ENCODE assay signal across 1 cellular context in the genomic region with DNA sequence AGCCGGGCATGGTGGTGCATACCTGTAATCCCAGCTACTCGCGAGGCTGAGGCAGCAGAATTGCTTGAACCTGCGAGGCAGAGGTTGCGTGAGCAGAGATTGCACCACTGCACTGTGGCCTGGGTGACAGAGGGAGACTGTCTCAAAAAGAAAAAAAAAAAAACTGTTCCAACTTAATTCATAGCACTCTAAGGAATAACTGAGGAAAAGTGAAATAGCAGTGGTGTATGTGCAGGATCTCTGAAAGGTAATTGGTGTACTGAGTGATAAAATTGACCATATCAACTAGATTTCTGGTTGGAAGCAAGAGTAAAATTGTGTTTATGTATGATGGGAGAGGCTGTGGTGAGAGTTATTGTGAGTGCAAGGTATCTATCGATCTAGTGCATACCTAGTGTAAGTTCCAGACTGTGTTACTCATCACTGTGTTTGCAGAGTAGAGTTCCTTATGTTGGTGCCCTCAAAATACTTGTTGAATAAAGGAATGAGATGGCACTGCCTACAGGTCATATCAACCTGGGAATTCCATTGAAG.
TF ChIP-seq lines count a peak whose summit lies in the region.

No MANE protein-coding gene starts in this region.

TF ChIP-seq in HEK293, 187 proteins besides CTCF, POLR2A, EP300 and RAD21 (continued from another document and continues in another):
- TF ChIP-seq, protein P1, sequence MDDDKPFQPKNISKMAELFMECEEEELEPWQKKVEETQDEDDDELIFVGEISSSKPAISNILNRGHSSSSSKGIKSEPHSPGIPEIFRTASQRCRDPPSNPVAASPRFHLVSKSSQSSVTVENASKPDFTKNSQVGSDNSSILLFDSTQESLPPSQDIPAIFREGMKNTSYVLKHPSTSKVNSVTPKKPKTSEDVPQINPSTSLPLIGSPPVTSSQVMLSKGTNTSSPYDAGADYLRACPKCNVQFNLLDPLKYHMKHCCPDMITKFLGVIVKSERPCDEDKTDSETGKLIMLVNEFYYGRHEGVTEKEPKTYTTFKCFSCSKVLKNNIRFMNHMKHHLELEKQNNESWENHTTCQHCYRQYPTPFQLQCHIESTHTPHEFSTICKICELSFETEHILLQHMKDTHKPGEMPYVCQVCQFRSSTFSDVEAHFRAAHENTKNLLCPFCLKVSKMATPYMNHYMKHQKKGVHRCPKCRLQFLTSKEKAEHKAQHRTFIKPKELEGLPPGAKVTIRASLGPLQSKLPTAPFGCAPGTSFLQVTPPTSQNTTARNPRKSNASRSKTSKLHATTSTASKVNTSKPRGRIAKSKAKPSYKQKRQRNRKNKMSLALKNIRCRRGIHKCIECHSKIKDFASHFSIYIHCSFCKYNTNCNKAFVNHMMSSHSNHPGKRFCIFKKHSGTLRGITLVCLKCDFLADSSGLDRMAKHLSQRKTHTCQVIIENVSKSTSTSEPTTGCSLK (tag by site-specific recombination; IDR thresholded peaks at IDR 0.05): no peak
- TF ChIP-seq, protein P2, sequence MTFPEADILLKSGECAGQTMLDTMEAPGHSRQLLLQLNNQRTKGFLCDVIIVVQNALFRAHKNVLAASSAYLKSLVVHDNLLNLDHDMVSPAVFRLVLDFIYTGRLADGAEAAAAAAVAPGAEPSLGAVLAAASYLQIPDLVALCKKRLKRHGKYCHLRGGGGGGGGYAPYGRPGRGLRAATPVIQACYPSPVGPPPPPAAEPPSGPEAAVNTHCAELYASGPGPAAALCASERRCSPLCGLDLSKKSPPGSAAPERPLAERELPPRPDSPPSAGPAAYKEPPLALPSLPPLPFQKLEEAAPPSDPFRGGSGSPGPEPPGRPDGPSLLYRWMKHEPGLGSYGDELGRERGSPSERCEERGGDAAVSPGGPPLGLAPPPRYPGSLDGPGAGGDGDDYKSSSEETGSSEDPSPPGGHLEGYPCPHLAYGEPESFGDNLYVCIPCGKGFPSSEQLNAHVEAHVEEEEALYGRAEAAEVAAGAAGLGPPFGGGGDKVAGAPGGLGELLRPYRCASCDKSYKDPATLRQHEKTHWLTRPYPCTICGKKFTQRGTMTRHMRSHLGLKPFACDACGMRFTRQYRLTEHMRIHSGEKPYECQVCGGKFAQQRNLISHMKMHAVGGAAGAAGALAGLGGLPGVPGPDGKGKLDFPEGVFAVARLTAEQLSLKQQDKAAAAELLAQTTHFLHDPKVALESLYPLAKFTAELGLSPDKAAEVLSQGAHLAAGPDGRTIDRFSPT (tag by site-specific recombination; IDR thresholded peaks at IDR 0.05): no peak
- TF ChIP-seq, protein P3, sequence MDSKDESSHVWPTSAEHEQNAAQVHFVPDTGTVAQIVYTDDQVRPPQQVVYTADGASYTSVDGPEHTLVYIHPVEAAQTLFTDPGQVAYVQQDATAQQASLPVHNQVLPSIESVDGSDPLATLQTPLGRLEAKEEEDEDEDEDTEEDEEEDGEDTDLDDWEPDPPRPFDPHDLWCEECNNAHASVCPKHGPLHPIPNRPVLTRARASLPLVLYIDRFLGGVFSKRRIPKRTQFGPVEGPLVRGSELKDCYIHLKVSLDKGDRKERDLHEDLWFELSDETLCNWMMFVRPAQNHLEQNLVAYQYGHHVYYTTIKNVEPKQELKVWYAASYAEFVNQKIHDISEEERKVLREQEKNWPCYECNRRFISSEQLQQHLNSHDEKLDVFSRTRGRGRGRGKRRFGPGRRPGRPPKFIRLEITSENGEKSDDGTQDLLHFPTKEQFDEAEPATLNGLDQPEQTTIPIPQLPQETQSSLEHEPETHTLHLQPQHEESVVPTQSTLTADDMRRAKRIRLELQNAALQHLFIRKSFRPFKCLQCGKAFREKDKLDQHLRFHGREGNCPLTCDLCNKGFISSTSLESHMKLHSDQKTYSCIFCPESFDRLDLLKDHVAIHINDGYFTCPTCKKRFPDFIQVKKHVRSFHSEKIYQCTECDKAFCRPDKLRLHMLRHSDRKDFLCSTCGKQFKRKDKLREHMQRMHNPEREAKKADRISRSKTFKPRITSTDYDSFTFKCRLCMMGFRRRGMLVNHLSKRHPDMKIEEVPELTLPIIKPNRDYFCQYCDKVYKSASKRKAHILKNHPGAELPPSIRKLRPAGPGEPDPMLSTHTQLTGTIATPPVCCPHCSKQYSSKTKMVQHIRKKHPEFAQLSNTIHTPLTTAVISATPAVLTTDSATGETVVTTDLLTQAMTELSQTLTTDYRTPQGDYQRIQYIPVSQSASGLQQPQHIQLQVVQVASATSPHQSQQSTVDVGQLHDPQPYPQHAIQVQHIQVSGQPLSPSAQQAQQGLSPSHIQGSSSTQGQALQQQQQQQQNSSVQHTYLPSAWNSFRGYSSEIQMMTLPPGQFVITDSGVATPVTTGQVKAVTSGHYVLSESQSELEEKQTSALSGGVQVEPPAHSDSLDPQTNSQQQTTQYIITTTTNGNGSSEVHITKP (tag by site-specific recombination; IDR thresholded peaks at IDR 0.05): peak; percentile 62; the same call in 1 of the 2 replicates
- TF ChIP-seq, protein P4, sequence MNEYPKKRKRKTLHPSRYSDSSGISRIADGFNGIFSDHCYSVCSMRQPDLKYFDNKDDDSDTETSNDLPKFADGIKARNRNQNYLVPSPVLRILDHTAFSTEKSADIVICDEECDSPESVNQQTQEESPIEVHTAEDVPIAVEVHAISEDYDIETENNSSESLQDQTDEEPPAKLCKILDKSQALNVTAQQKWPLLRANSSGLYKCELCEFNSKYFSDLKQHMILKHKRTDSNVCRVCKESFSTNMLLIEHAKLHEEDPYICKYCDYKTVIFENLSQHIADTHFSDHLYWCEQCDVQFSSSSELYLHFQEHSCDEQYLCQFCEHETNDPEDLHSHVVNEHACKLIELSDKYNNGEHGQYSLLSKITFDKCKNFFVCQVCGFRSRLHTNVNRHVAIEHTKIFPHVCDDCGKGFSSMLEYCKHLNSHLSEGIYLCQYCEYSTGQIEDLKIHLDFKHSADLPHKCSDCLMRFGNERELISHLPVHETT (tag by site-specific recombination; IDR thresholded peaks at IDR 0.05): no peak
- TF ChIP-seq ZNF623 (tag by site-specific recombination; IDR thresholded peaks at IDR 0.05): no peak
- no peak for TF ChIP-seq ZNF2 (tag by site-specific recombination; IDR thresholded peaks at IDR 0.05)
- no peak for TF ChIP-seq ZNF174 (tag by site-specific recombination; IDR thresholded peaks at IDR 0.05)
- TF ChIP-seq, protein P5, sequence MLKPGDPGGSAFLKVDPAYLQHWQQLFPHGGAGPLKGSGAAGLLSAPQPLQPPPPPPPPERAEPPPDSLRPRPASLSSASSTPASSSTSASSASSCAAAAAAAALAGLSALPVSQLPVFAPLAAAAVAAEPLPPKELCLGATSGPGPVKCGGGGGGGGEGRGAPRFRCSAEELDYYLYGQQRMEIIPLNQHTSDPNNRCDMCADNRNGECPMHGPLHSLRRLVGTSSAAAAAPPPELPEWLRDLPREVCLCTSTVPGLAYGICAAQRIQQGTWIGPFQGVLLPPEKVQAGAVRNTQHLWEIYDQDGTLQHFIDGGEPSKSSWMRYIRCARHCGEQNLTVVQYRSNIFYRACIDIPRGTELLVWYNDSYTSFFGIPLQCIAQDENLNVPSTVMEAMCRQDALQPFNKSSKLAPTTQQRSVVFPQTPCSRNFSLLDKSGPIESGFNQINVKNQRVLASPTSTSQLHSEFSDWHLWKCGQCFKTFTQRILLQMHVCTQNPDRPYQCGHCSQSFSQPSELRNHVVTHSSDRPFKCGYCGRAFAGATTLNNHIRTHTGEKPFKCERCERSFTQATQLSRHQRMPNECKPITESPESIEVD (tag by site-specific recombination; IDR thresholded peaks at IDR 0.05): 0 out of 2 replicates have a peak, but pooled peaks have one; percentile 22
- TF ChIP-seq ZNF366 (tag by site-specific recombination; conservative IDR thresholded peaks at IDR 0.05): 0 out of 2 replicates have a peak, but pooled peaks have one; percentile 9
- TF ChIP-seq, protein P6, sequence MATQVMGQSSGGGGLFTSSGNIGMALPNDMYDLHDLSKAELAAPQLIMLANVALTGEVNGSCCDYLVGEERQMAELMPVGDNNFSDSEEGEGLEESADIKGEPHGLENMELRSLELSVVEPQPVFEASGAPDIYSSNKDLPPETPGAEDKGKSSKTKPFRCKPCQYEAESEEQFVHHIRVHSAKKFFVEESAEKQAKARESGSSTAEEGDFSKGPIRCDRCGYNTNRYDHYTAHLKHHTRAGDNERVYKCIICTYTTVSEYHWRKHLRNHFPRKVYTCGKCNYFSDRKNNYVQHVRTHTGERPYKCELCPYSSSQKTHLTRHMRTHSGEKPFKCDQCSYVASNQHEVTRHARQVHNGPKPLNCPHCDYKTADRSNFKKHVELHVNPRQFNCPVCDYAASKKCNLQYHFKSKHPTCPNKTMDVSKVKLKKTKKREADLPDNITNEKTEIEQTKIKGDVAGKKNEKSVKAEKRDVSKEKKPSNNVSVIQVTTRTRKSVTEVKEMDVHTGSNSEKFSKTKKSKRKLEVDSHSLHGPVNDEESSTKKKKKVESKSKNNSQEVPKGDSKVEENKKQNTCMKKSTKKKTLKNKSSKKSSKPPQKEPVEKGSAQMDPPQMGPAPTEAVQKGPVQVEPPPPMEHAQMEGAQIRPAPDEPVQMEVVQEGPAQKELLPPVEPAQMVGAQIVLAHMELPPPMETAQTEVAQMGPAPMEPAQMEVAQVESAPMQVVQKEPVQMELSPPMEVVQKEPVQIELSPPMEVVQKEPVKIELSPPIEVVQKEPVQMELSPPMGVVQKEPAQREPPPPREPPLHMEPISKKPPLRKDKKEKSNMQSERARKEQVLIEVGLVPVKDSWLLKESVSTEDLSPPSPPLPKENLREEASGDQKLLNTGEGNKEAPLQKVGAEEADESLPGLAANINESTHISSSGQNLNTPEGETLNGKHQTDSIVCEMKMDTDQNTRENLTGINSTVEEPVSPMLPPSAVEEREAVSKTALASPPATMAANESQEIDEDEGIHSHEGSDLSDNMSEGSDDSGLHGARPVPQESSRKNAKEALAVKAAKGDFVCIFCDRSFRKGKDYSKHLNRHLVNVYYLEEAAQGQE (tag by site-specific recombination; IDR thresholded peaks at IDR 0.05): no peak
- TF ChIP-seq ZNF600 (tag by site-specific recombination; IDR thresholded peaks at IDR 0.05): peak; percentile 67
- TF ChIP-seq, protein P7, sequence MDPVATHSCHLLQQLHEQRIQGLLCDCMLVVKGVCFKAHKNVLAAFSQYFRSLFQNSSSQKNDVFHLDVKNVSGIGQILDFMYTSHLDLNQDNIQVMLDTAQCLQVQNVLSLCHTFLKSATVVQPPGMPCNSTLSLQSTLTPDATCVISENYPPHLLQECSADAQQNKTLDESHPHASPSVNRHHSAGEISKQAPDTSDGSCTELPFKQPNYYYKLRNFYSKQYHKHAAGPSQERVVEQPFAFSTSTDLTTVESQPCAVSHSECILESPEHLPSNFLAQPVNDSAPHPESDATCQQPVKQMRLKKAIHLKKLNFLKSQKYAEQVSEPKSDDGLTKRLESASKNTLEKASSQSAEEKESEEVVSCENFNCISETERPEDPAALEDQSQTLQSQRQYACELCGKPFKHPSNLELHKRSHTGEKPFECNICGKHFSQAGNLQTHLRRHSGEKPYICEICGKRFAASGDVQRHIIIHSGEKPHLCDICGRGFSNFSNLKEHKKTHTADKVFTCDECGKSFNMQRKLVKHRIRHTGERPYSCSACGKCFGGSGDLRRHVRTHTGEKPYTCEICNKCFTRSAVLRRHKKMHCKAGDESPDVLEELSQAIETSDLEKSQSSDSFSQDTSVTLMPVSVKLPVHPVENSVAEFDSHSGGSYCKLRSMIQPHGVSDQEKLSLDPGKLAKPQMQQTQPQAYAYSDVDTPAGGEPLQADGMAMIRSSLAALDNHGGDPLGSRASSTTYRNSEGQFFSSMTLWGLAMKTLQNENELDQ (tag by site-specific recombination; IDR thresholded peaks at IDR 0.05; ENCODE audit: low read depth): no peak
- TF ChIP-seq, protein P8, sequence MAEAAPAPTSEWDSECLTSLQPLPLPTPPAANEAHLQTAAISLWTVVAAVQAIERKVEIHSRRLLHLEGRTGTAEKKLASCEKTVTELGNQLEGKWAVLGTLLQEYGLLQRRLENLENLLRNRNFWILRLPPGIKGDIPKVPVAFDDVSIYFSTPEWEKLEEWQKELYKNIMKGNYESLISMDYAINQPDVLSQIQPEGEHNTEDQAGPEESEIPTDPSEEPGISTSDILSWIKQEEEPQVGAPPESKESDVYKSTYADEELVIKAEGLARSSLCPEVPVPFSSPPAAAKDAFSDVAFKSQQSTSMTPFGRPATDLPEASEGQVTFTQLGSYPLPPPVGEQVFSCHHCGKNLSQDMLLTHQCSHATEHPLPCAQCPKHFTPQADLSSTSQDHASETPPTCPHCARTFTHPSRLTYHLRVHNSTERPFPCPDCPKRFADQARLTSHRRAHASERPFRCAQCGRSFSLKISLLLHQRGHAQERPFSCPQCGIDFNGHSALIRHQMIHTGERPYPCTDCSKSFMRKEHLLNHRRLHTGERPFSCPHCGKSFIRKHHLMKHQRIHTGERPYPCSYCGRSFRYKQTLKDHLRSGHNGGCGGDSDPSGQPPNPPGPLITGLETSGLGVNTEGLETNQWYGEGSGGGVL (tag by site-specific recombination; IDR thresholded peaks at IDR 0.05): no peak
- TF ChIP-seq ZNF169 (tag by site-specific recombination; IDR thresholded peaks at IDR 0.05): no peak
- TF ChIP-seq ZNF555 (tag by site-specific recombination; conservative IDR thresholded peaks at IDR 0.05): no peak
- TF ChIP-seq, protein P9, sequence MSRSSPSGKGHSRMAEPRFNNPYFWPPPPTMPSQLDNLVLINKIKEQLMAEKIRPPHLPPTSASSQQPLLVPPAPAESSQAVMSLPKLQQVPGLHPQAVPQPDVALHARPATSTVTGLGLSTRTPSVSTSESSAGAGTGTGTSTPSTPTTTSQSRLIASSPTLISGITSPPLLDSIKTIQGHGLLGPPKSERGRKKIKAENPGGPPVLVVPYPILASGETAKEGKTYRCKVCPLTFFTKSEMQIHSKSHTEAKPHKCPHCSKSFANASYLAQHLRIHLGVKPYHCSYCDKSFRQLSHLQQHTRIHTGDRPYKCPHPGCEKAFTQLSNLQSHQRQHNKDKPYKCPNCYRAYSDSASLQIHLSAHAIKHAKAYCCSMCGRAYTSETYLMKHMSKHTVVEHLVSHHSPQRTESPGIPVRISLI (tag by site-specific recombination; IDR thresholded peaks at IDR 0.05): 0 out of 2 replicates have a peak, but pooled peaks have one; percentile 39
- TF ChIP-seq, protein P10, sequence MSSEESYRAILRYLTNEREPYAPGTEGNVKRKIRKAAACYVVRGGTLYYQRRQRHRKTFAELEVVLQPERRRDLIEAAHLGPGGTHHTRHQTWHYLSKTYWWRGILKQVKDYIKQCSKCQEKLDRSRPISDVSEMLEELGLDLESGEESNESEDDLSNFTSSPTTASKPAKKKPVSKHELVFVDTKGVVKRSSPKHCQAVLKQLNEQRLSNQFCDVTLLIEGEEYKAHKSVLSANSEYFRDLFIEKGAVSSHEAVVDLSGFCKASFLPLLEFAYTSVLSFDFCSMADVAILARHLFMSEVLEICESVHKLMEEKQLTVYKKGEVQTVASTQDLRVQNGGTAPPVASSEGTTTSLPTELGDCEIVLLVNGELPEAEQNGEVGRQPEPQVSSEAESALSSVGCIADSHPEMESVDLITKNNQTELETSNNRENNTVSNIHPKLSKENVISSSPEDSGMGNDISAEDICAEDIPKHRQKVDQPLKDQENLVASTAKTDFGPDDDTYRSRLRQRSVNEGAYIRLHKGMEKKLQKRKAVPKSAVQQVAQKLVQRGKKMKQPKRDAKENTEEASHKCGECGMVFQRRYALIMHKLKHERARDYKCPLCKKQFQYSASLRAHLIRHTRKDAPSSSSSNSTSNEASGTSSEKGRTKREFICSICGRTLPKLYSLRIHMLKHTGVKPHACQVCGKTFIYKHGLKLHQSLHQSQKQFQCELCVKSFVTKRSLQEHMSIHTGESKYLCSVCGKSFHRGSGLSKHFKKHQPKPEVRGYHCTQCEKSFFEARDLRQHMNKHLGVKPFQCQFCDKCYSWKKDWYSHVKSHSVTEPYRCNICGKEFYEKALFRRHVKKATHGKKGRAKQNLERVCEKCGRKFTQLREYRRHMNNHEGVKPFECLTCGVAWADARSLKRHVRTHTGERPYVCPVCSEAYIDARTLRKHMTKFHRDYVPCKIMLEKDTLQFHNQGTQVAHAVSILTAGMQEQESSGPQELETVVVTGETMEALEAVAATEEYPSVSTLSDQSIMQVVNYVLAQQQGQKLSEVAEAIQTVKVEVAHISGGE (tag by site-specific recombination; conservative IDR thresholded peaks at IDR 0.05; ENCODE audit: low read depth): no peak
- TF ChIP-seq HOXD13 (CRISPR knock-in tag; IDR thresholded peaks at IDR 0.05; ENCODE audit: borderline replicate concordance): no peak
- no peak for TF ChIP-seq ZNF248 (tag by site-specific recombination; IDR thresholded peaks at IDR 0.05)
- no peak for TF ChIP-seq ZNF785 (tag by site-specific recombination; IDR thresholded peaks at IDR 0.05)
- no peak for TF ChIP-seq ZBTB8A (tag by site-specific recombination; IDR thresholded peaks at IDR 0.05)
- peak; percentile 94 for TF ChIP-seq SCRT2 (tag by site-specific recombination; IDR thresholded peaks at IDR 0.05)
